16 cellular contexts compared by ENCODE assay signal in the genomic region with DNA sequence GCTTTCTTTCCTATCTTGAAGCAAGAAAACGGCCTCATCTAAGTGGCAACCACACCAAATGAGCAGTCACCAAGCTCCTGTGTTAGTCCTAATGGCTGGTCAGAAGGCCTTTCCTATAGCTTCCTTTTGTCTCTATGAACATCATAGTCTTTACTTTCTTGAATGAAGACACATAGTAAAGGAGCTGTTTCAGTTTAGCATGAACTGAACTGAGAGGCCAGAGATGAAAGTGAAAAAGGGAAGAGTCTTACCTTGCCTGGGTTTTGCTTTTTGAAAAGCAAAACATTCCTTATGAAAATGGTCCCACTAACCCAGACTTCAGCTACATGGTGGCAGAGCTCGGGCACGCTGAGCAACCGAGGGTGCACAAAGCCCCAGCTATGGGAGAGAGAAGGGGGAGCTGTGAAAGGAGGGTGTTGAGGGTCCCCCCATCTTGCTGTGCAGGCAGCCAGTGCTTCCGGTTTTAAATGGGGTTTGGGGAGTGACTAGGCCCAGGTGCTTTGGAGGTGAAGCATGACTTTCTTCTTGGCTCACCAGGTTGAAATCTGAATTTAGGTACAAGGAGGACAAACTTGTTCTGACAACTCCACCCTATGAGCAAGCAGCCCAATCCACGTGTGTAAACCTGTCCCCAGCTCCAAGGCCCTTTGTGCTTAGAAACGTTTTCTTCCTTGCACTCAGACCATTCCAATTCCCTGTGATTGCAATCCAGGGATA. TPM values are rescaled to one million over a fixed set of nuclear protein-coding genes. Genes with fewer than 3 reads are reported as not detected.
DNase-seq lines count a peak whose midpoint lies in the region; ATAC-seq, FAIRE-seq and TF ChIP-seq lines count a peak whose summit lies in the region.
"Had no signal": no experiment of that assay in that cellular context is flagged by ENCODE, and none has a peak within 500 bp of the region (broad histone marks: within the 10 kb centered on the region; RNA-seq: fewer than 3 reads in every experiment).

No MANE protein-coding gene starts in this region.

- peaks cover 94% of the 10 kb centered on the region for H3K36me3 ChIP-seq in CD4-positive, CD25-positive, alpha-beta regulatory T cell (ENCODE audit: control insufficient read depth, insufficient read depth, low read length)
- H3K36me3 ChIP-seq in RWPE2 (ENCODE audit: low read depth) (peaks cover 91% of the 10 kb centered on the region), kidney (ENCODE audit: control insufficient read depth in 1 of 2, insufficient read depth in 2 of 2, low read length in 2 of 2) (peaks cover 54 to 67% of the 10 kb centered on the region in 2 donors)
- H3K36me3 ChIP-seq in naive thymus-derived CD4-positive, alpha-beta T cell (ENCODE audit: control insufficient read depth in 2 of 3, insufficient read depth in 3 of 3, low read length in 3 of 3), result peaks cover 33 to 98% (median 51%) of the 10 kb centered on the region in 3 experiments
- H3K36me3 ChIP-seq: uterus had no signal

- no peaks in the 10 kb centered on the region for H3K27me3 Mint-ChIP-seq in CD4-positive, CD25-positive, alpha-beta regulatory T cell
- H3K27me3 Mint-ChIP-seq in naive thymus-derived CD4-positive, alpha-beta T cell, result no peaks in the 10 kb centered on the region
- no peaks in the 10 kb centered on the region for H3K27me3 Mint-ChIP-seq in WTC11 (ENCODE audit: low read depth)

- H3K4me3 ChIP-seq in CD4-positive, CD25-positive, alpha-beta regulatory T cell (ENCODE audit: low read depth, low read length), result no peak overlapping the region
- H3K4me3 ChIP-seq in RWPE2 (ENCODE audit: severe bottlenecking) (no peak overlapping the region), kidney (ENCODE audit: low read length in 2 of 2) (no peak overlapping the region)
- no peak overlapping the region for H3K4me3 ChIP-seq in naive thymus-derived CD4-positive, alpha-beta T cell (ENCODE audit: low read length)
- H3K4me3 ChIP-seq: right lobe of liver, uterus had no signal

- peaks cover 28% of the 10 kb centered on the region for H3K36me3 Mint-ChIP-seq in CD4-positive, CD25-positive, alpha-beta regulatory T cell
- H3K36me3 Mint-ChIP-seq in naive thymus-derived CD4-positive, alpha-beta T cell, result peaks cover 9 to 46% (median 25%) of the 10 kb centered on the region in 5 donors
- H3K36me3 Mint-ChIP-seq in WTC11, result peaks cover 51% of the 10 kb centered on the region

- intact Hi-C loops in naive thymus-derived CD4-positive, alpha-beta T cell (cut with micrococcal nuclease), result no loop called here
- intact Hi-C loops in kidney (cut with DNase I), result no loop called here

- DNase-seq in CD4-positive, CD25-positive, alpha-beta regulatory T cell, result no peak
- DNase-seq in GM19238 (ENCODE audit: insufficient read length, low spot score) (peak; percentile 66), RWPE2 (ENCODE audit: low spot score) (no peak), kidney (no peak), WTC11 (ENCODE audit: low spot score) (no peak)
- no peak for DNase-seq in naive thymus-derived CD4-positive, alpha-beta T cell
- no peak for DNase-seq in activated CD4-positive, CD25-positive, alpha-beta regulatory T cell (lab: John Stamatoyannopoulos, UW)
- DNase-seq: BE2C, caudate nucleus, NCI-H446 treated with DMSO at 0.1 percent for 48 hours, right lobe of liver, SHP77 treated with DMSO at 0.1 percent for 48 hours, uterus had no signal

- H3K4me3 Mint-ChIP-seq in CD4-positive, CD25-positive, alpha-beta regulatory T cell, result no peak overlapping the region
- H3K4me3 Mint-ChIP-seq in naive thymus-derived CD4-positive, alpha-beta T cell, result no peak overlapping the region
- H3K4me3 Mint-ChIP-seq in WTC11, result no peak overlapping the region

- no peak overlapping the region for H3K9ac ChIP-seq in kidney (ENCODE audit: low read length in 2 of 2)

- CTCF ChIA-PET in naive thymus-derived CD4-positive, alpha-beta T cell (lab: Charles Lee), result interaction anchor here (1.7 kb wide), 1 partner anchor 8 kb away, joined by 5 read pairs; no protein-coding TSS in a partner anchor
- CTCF ChIA-PET in WTC11 (lab: Charles Lee), result interaction anchor here (1.2 to 2.5 kb wide), 2 partner anchors 8 to 94 kb away, joined by 3 to 10 read pairs; partner anchors contain the start of gene PSMC3IP

- no peaks in the 10 kb centered on the region for H3K4me1 ChIP-seq in CD4-positive, CD25-positive, alpha-beta regulatory T cell (ENCODE audit: control insufficient read depth, insufficient read depth, low read length, poor library complexity, severe bottlenecking)
- H3K4me1 ChIP-seq in RWPE2 (ENCODE audit: insufficient read depth, poor library complexity, severe bottlenecking) (peaks cover 26% of the 10 kb centered on the region), kidney (ENCODE audit: control insufficient read depth in 1 of 2, insufficient read depth in 1 of 2, low read depth in 1 of 2, low read length in 2 of 2) (peaks cover 4 to 5% of the 10 kb centered on the region in 2 donors)
- H3K4me1 ChIP-seq in naive thymus-derived CD4-positive, alpha-beta T cell (ENCODE audit: control insufficient read depth in 2 of 2, insufficient read depth in 2 of 2, low read length in 2 of 2), result no peaks in the 10 kb centered on the region
- H3K4me1 ChIP-seq: BE2C, right lobe of liver, uterus had no signal

- H3K27me3 ChIP-seq in CD4-positive, CD25-positive, alpha-beta regulatory T cell (ENCODE audit: control insufficient read depth, insufficient read depth, low read length), result no peaks in the 10 kb centered on the region
- no peaks in the 10 kb centered on the region for H3K27me3 ChIP-seq in RWPE2 (ENCODE audit: insufficient read depth, poor library complexity, severe bottlenecking)
- no peaks in the 10 kb centered on the region for H3K27me3 ChIP-seq in naive thymus-derived CD4-positive, alpha-beta T cell (ENCODE audit: control insufficient read depth in 2 of 2, insufficient read depth in 2 of 2, low read length in 2 of 2)
- H3K27me3 ChIP-seq: BE2C, right lobe of liver, uterus had no signal

- H3K27ac ChIP-seq in CD4-positive, CD25-positive, alpha-beta regulatory T cell (ENCODE audit: insufficient read depth, low read length, poor library complexity, severe bottlenecking), result no peak overlapping the region
- H3K27ac ChIP-seq in RWPE2 (ENCODE audit: poor library complexity, severe bottlenecking), result peak overlapping the region; percentile 86
- H3K27ac ChIP-seq in naive thymus-derived CD4-positive, alpha-beta T cell (ENCODE audit: low read depth, low read length), result no peak overlapping the region
- H3K27ac ChIP-seq in kidney (ENCODE audit: low read depth in 2 of 2, low read length in 2 of 2), result no peak overlapping the region
- H3K27ac ChIP-seq: right lobe of liver, uterus had no signal

- ATAC-seq in CD4-positive, CD25-positive, alpha-beta regulatory T cell (ENCODE audit: low read depth in 2 of 2), result no peak
- ATAC-seq in RWPE2 (ENCODE audit: low read depth) (peak; percentile 87), WTC11 (no peak)
- ATAC-seq in naive thymus-derived CD4-positive, alpha-beta T cell, result no peak
- no peak for ATAC-seq in activated CD4-positive, CD25-positive, alpha-beta regulatory T cell treated with anti-CD3 and anti-CD28 coated beads, Interleukin-2, amount 50 U/mL, for 24 hours
- ATAC-seq: right lobe of liver had no signal

- no peaks in the 10 kb centered on the region for H3K9me3 ChIP-seq in CD4-positive, CD25-positive, alpha-beta regulatory T cell (ENCODE audit: control insufficient read depth in 2 of 2, low read length in 2 of 2)
- no peaks in the 10 kb centered on the region for H3K9me3 ChIP-seq in RWPE2 (ENCODE audit: severe bottlenecking)
- no peaks in the 10 kb centered on the region for H3K9me3 ChIP-seq in naive thymus-derived CD4-positive, alpha-beta T cell (ENCODE audit: control insufficient read depth in 2 of 3, low read length in 3 of 3)
- no peaks in the 10 kb centered on the region for H3K9me3 ChIP-seq in kidney (ENCODE audit: control insufficient read depth in 1 of 2, low read length in 2 of 2)
- H3K9me3 ChIP-seq: BE2C, right lobe of liver, uterus had no signal

- H3K9me3 Mint-ChIP-seq in CD4-positive, CD25-positive, alpha-beta regulatory T cell, result no peaks in the 10 kb centered on the region
- H3K9me3 Mint-ChIP-seq in naive thymus-derived CD4-positive, alpha-beta T cell, result peaks cover 0 to 1% (median 0%) of the 10 kb centered on the region in 11 donors
- no peaks in the 10 kb centered on the region for H3K9me3 Mint-ChIP-seq in WTC11
- H3K9me3 Mint-ChIP-seq: activated T-helper 2 cell treated with anti-CD3 and anti-CD28 coated beads, Interferon-gamma antibody, Interleukin-2, Interleukin-4, amounts not matched to agents 10 μg/mL and 5 μg/mL and 100 μg/mL, durations not matched to agents 14 hours and 24 hours and 36 hours had no signal

- POLR2A ChIA-PET in naive thymus-derived CD4-positive, alpha-beta T cell (lab: Charles Lee), result interaction anchor here (1.0 to 2.1 kb wide), 3 partner anchors 9 to 23 kb away, joined by 4 to 6 read pairs (median 5); partner anchors contain the start of genes PSMC3IP, RETREG3 and TUBG1
- POLR2A ChIA-PET in WTC11 (lab: Charles Lee), result no interaction called here

- no peak for TF ChIP-seq CTCF in RWPE2 (IDR thresholded peaks at IDR 0.05; ENCODE audit: poor library complexity, severe bottlenecking)
- no peak for TF ChIP-seq CTCF in kidney (IDR thresholded peaks at IDR 0.05; ENCODE audit: borderline replicate concordance, extremely low read depth, insufficient read depth)
- TF ChIP-seq CTCF in WTC11 (IDR thresholded peaks at IDR 0.05), result no peak

- peaks cover 0 to 19% (median 11%) of the 10 kb centered on the region in 4 donors for H3K4me1 Mint-ChIP-seq in CD4-positive, CD25-positive, alpha-beta regulatory T cell
- peaks cover 4 to 20% (median 9%) of the 10 kb centered on the region in 7 donors for H3K4me1 Mint-ChIP-seq in naive thymus-derived CD4-positive, alpha-beta T cell
- H3K4me1 Mint-ChIP-seq in WTC11, result no peaks in the 10 kb centered on the region

- FAIRE-seq in kidney (lab: Jason Lieb, UNC), result no peak
- FAIRE-seq: G401.6 had no signal

- H3K27ac Mint-ChIP-seq in CD4-positive, CD25-positive, alpha-beta regulatory T cell, result peak overlapping the region in 2 of 3 donors; percentile 73 to 76
- H3K27ac Mint-ChIP-seq in naive thymus-derived CD4-positive, alpha-beta T cell, result peak overlapping the region in 5 of 9 donors; percentile 36 to 64 (median 50)
- no peak overlapping the region for H3K27ac Mint-ChIP-seq in WTC11
- H3K27ac Mint-ChIP-seq: activated T-helper 2 cell treated with anti-CD3 and anti-CD28 coated beads, Interferon-gamma antibody, Interleukin-2, Interleukin-4, amounts not matched to agents 10 μg/mL and 5 μg/mL and 100 μg/mL, durations not matched to agents 14 hours and 24 hours and 36 hours had no signal

RNA-seq across cellular contexts. Expression of gene PSMC3IP, which starts 9.1 kb away (rescaled TPM):
- 2.5 TPM for total RNA-seq in CD4-positive, CD25-positive, alpha-beta regulatory T cell
- under 1 TPM in 3 of 4 donors, not detected in 1; 0.25 to 0.71 (median 0.39) TPM for polyA plus RNA-seq in CD4-positive, CD25-positive, alpha-beta regulatory T cell
- 10 to 100 TPM in 1 of 5 experiments, 1 to 10 TPM in 4; 2.7 to 14.0 (median 5.2) TPM for total RNA-seq in naive thymus-derived CD4-positive, alpha-beta T cell
- polyA plus RNA-seq in naive thymus-derived CD4-positive, alpha-beta T cell, result 1 to 10 TPM; 1.3 to 1.6 TPM
- 5.8 TPM for total RNA-seq in kidney
- polyA plus RNA-seq in kidney (ENCODE audit: insufficient read depth, low read depth, low replicate concordance), result 3.6 TPM
- 20.1 to 23.3 TPM (median 21.6 TPM) in 3 replicates for total RNA-seq in WTC11 (2021)

RNA-seq across cellular contexts. Expression of gene MLX, which starts 19.8 kb away (rescaled TPM):
- total RNA-seq in CD4-positive, CD25-positive, alpha-beta regulatory T cell, result 40.8 TPM
- polyA plus RNA-seq in CD4-positive, CD25-positive, alpha-beta regulatory T cell, result 10 to 100 TPM; 44.0 to 55.4 (median 49.5) TPM
- total RNA-seq in naive thymus-derived CD4-positive, alpha-beta T cell, result 10 to 100 TPM; 35.3 to 73.9 (median 65.1) TPM
- polyA plus RNA-seq in naive thymus-derived CD4-positive, alpha-beta T cell, result 10 to 100 TPM; 28.1 to 46.8 TPM
- 38.7 TPM for total RNA-seq in kidney
- polyA plus RNA-seq in kidney (ENCODE audit: insufficient read depth, low read depth, low replicate concordance), result 41.0 TPM
- total RNA-seq in WTC11 (2021), result 26.9 to 34.9 TPM (median 30.1 TPM) in 3 replicates

RNA-seq across cellular contexts. Expression of gene RETREG3, which starts 22.5 kb away (rescaled TPM):
- 116 TPM for total RNA-seq in CD4-positive, CD25-positive, alpha-beta regulatory T cell
- polyA plus RNA-seq in CD4-positive, CD25-positive, alpha-beta regulatory T cell, result 100 to 1,000 TPM; 201 to 243 (median 218) TPM
- 100 to 1,000 TPM in 2 of 5 experiments, 10 to 100 TPM in 3; 53.3 to 132 (median 75.7) TPM for total RNA-seq in naive thymus-derived CD4-positive, alpha-beta T cell
- 100 to 1,000 TPM; 131 to 136 TPM for polyA plus RNA-seq in naive thymus-derived CD4-positive, alpha-beta T cell
- total RNA-seq in kidney (69.5 TPM), WTC11 (2021) (39.8 to 43.2 TPM (median 40.4 TPM) in 3 replicates)
- polyA plus RNA-seq in kidney (ENCODE audit: insufficient read depth, low read depth, low replicate concordance), result 22.6 TPM

RNA-seq across cellular contexts. Expression of gene TUBG1, which starts 22.8 kb away (rescaled TPM):
- total RNA-seq in CD4-positive, CD25-positive, alpha-beta regulatory T cell, result 8.2 TPM
- 10 to 100 TPM in 2 of 4 donors, 1 to 10 TPM in 2; 7.2 to 13.5 (median 10.1) TPM for polyA plus RNA-seq in CD4-positive, CD25-positive, alpha-beta regulatory T cell
- 10 to 100 TPM in 3 of 5 experiments, 1 to 10 TPM in 2; 7.8 to 54.4 (median 12.5) TPM for total RNA-seq in naive thymus-derived CD4-positive, alpha-beta T cell
- 10 to 100 TPM in 1 of 2 donors, 1 to 10 TPM in 1; 4.8 to 12.5 TPM for polyA plus RNA-seq in naive thymus-derived CD4-positive, alpha-beta T cell
- 33.7 TPM for total RNA-seq in kidney
- polyA plus RNA-seq in kidney (ENCODE audit: insufficient read depth, low read depth, low replicate concordance), result 61.9 TPM
- 130 to 141 TPM (median 140 TPM) in 3 replicates for total RNA-seq in WTC11 (2021)

RNA-seq across cellular contexts. Expression of gene COASY, which starts 24.7 kb away (rescaled TPM):
- 45.0 TPM for total RNA-seq in CD4-positive, CD25-positive, alpha-beta regulatory T cell
- polyA plus RNA-seq in CD4-positive, CD25-positive, alpha-beta regulatory T cell, result 10 to 100 TPM; 41.6 to 56.1 (median 51.8) TPM
- total RNA-seq in naive thymus-derived CD4-positive, alpha-beta T cell, result 10 to 100 TPM; 45.3 to 76.9 (median 64.5) TPM
- polyA plus RNA-seq in naive thymus-derived CD4-positive, alpha-beta T cell, result 10 to 100 TPM; 56.0 to 59.2 TPM
- 71.9 TPM for total RNA-seq in kidney
- 145 TPM for polyA plus RNA-seq in kidney (ENCODE audit: insufficient read depth, low read depth, low replicate concordance)
- total RNA-seq in WTC11 (2021), result 106 to 131 TPM (median 113 TPM) in 3 replicates
